ENCODE assay signal across 23 cellular contexts in the genomic region with DNA sequence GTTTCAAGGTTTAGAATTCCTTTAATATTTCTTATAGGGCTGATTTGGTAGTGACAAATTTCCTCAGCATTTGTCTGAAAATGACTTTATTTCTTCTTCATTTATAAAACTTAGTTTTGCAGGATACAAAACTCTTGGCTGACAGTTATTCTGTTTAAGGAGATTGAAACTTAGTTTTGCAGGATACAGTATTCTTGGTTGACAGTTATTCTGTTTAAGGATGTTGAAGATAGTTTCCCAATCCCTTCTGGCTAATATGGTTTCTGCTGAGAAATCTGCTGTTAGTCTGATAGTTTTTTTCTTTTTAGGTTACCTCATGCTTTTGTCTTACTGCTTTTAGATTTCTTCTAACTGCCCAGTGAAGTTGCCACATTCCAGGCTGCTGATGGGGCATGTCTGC.
"Had no signal": no experiment of that assay in that cellular context is flagged by ENCODE, and none has a peak within 500 bp of the region (broad histone marks: within the 10 kb centered on the region; RNA-seq: fewer than 3 reads in every experiment).

No MANE protein-coding gene starts in this region.

- H3K9me3 ChIP-seq: SJSA1 had no signal

- H3K27ac ChIP-seq: HL-60, KMS-11, SJSA1, SK-N-MC had no signal

- H3K4me2 ChIP-seq: KMS-11 had no signal

- H3K4me3 ChIP-seq: K562, SJSA1, SK-N-MC had no signal

- H3K9ac ChIP-seq: KMS-11 had no signal

- ATAC-seq: K562 had no signal

- H3K4me1 ChIP-seq: SJSA1 had no signal

- H3K27me3 ChIP-seq: SJSA1 had no signal

- DNase-seq: Kasumi-1, MV-4-11, NCI-H1048, NCI-H1105, NCI-H1417 treated with DMSO at 0.1 percent for 48 hours, NCI-H146, NCI-H1694 treated with DMSO at 0.1 percent for 48 hours, NCI-H1930, NCI-H2081, NCI-H2107, NCI-H2227 treated with DMSO at 0.1 percent for 48 hours, NCI-H524, NCI-H526 treated with DMSO at 0.1 percent for 48 hours, NCI-H748 treated with DMSO at 0.1 percent for 48 hours, Right ventricle myocardium superior, RPMI8226, SIG-M5 had no signal

- H3K36me3 ChIP-seq: SJSA1 had no signal

- H3K27me3 Mint-ChIP-seq: IgD-negative memory B cell had no signal

- H3K4me1 Mint-ChIP-seq: IgD-negative memory B cell had no signal
